ENCODE assay signal across 9 cellular contexts in genomic region chr1:2585318-2586092, GRCh38. TPM values are rescaled to one million over a fixed set of nuclear protein-coding genes. Genes with fewer than 3 reads are reported as not detected.
A peak's percentile ranks its signal among the peaks of the same experiment; 100 is the strongest.
DNase-seq lines count a peak whose midpoint lies in the region; ATAC-seq, FAIRE-seq and TF ChIP-seq lines count a peak whose summit lies in the region.
"Had no signal": no experiment of that assay in that cellular context is flagged by ENCODE, and none has a peak within 500 bp of the region (broad histone marks: within the 10 kb centered on the region; RNA-seq: fewer than 3 reads in every experiment).

No MANE protein-coding gene starts in this region.

- H3K9ac ChIP-seq in kidney (ENCODE audit: low read length in 2 of 2), result peak overlapping the region; percentile 91 to 93

- peaks cover 6% of the 10 kb centered on the region for H3K27me3 ChIP-seq in MG63

- intact Hi-C loops in kidney (cut with DNase I), result no loop called here

- no peaks in the 10 kb centered on the region for H3K36me3 ChIP-seq in MG63
- H3K36me3 ChIP-seq in kidney (ENCODE audit: control insufficient read depth in 1 of 2, insufficient read depth in 2 of 2, low read length in 2 of 2), result no peaks in the 10 kb centered on the region

- H3K4me3 ChIP-seq in MG63 (peak overlapping the region; percentile 60), kidney (ENCODE audit: low read length in 2 of 2) (peak overlapping the region; percentile 86 to 98)

- peak; percentile 43 for ATAC-seq in GM21529 (IDR thresholded peaks at IDR 0.05; ENCODE audit: unreplicated experiment)

- TF ChIP-seq CTCF in kidney (IDR thresholded peaks at IDR 0.05; ENCODE audit: borderline replicate concordance, extremely low read depth, insufficient read depth), result no peak

- peaks cover 12 to 18% of the 10 kb centered on the region in 2 donors for H3K4me1 ChIP-seq in kidney (ENCODE audit: control insufficient read depth in 1 of 2, insufficient read depth in 1 of 2, low read depth in 1 of 2, low read length in 2 of 2)

- no peak for FAIRE-seq in kidney (lab: Jason Lieb, UNC)
- FAIRE-seq: islet of Langerhans had no signal

- peak overlapping the region; percentile 95 to 97 for H3K27ac ChIP-seq in kidney (ENCODE audit: low read depth in 2 of 2, low read length in 2 of 2)

- no peaks in the 10 kb centered on the region for H3K9me3 ChIP-seq in MG63
- H3K9me3 ChIP-seq in kidney (ENCODE audit: control insufficient read depth in 1 of 2, low read length in 2 of 2), result no peaks in the 10 kb centered on the region

- DNase-seq in DMS114 treated with DMSO at 0.1 percent for 48 hours (lab: John Stamatoyannopoulos, UW; ENCODE audit: unreplicated experiment) (peak; percentile 18), MG63 (no peak), kidney (peak; percentile 93), NCI-H748 (lab: John Stamatoyannopoulos, UW; ENCODE audit: unreplicated experiment) (no peak)
- peak; percentile 39 for DNase-seq in activated CD4-positive, CD25-positive, alpha-beta regulatory T cell treated with anti-CD3 and anti-CD28 coated beads, Interleukin-2, amount 50 U/mL, for 16 hours (ENCODE audit: low read depth, low spot score)
- peak; percentile 78 for DNase-seq in central memory CD4-positive, alpha-beta T cell
- peak; percentile 52 to 61 for DNase-seq in stimulated activated CD4-positive, alpha-beta T cell treated with anti-CD3 and anti-CD28 coated beads, Interleukin-15, amount 100 ng/mL, for 48 hours (ENCODE audit: low read depth in 2 of 2)

RNA-seq across cellular contexts. Expression of gene PRXL2B, which starts 1.1 kb away (rescaled TPM):
- 9.6 and 12.3 TPM in 2 replicates for total RNA-seq in MG63 (2014; rRNA removed; shearing (Covaris generic); ENCODE audit: low replicate concordance)
- total RNA-seq in kidney, result 39.5 TPM
- 25.6 TPM for polyA plus RNA-seq in kidney (ENCODE audit: insufficient read depth, low read depth, low replicate concordance)

RNA-seq across cellular contexts. Expression of gene TNFRSF14, which starts 29.3 kb away (rescaled TPM):
- 0.15 and 4.5 TPM in 2 replicates for total RNA-seq in MG63 (2014; rRNA removed; shearing (Covaris generic); ENCODE audit: low replicate concordance)
- 95.0 TPM for total RNA-seq in kidney
- polyA plus RNA-seq in kidney (ENCODE audit: insufficient read depth, low read depth, low replicate concordance), result 99.1 TPM

RNA-seq across cellular contexts. Expression of gene MMEL1, which starts 47.3 kb away (rescaled TPM):
- total RNA-seq in MG63 (2014; rRNA removed; shearing (Covaris generic); ENCODE audit: low replicate concordance), result not detected in 2 replicates
- total RNA-seq in kidney, result 4.0 TPM
- polyA plus RNA-seq in kidney (ENCODE audit: insufficient read depth, low read depth, low replicate concordance), result 8.5 TPM

RNA-seq across cellular contexts. Expression of gene HES5, which starts 55.4 kb away (rescaled TPM):
- not detected in 2 replicates for total RNA-seq in MG63 (2014; rRNA removed; shearing (Covaris generic); ENCODE audit: low replicate concordance)
- 0.44 TPM for total RNA-seq in kidney
- not detected for polyA plus RNA-seq in kidney (ENCODE audit: insufficient read depth, low read depth, low replicate concordance)

RNA-seq across cellular contexts. Expression of gene PANK4, which starts 59.1 kb away (rescaled TPM):
- total RNA-seq in MG63 (2014; rRNA removed; shearing (Covaris generic); ENCODE audit: low replicate concordance), result 16.6 and 17.3 TPM in 2 replicates
- 33.7 TPM for total RNA-seq in kidney
- polyA plus RNA-seq in kidney (ENCODE audit: insufficient read depth, low read depth, low replicate concordance), result 13.3 TPM

Comparison
In these comparisons a context has a peak if more than half of its experiments do, and no peak if none do; other contexts are left out.
1. DNase-seq: peak in DMS114 treated with DMSO at 0.1 percent for 48 hours (single experiment), activated CD4-positive, CD25-positive, alpha-beta regulatory T cell treated with anti-CD3 and anti-CD28 coated beads, Interleukin-2, amount 50 U/mL, for 16 hours (single experiment), central memory CD4-positive, alpha-beta T cell (single experiment), kidney (single experiment) and stimulated activated CD4-positive, alpha-beta T cell treated with anti-CD3 and anti-CD28 coated beads, Interleukin-15, amount 100 ng/mL, for 48 hours (2 of 2); none in MG63 (single experiment) and NCI-H748 (single experiment).
2. RNA of gene TNFRSF14, which starts 29.3 kb away (total RNA-seq): 95.0 TPM in kidney (single experiment); 0.15 to 4.5 TPM in MG63; every median in the first group is over 10 times any median in the second.